Comparison of ENCODE assay signal across 8 cellular contexts in the genomic region with DNA sequence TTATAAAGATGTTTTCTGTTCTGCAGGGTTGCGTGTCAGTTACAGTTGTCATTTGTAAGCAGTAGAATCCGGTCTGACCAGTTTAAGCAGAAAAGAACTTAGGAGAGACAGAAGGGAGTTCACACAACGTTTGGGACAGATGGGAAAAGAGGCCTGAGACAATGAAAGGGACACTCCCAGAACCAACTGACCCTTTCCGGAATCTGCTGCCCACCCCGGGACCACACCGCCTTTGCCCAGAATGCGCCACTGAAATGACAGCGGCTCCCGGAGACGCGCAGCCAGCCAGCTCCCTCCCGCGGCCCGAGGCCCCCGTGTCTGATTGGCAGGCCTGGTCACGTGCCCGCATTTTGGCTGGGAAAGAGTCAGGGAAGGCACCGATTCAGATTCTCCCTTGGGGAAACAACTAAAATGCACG.
DNase-seq lines count a peak whose midpoint lies in the region; ATAC-seq, FAIRE-seq and TF ChIP-seq lines count a peak whose summit lies in the region.

No MANE protein-coding gene starts in this region.

- no peaks in the 10 kb centered on the region for H3K9me3 ChIP-seq in neutrophil

- CTCF ChIA-PET in RWPE1 (lab: Yijun Ruan, JAX) = interaction anchor here (0.5 kb wide), 1 partner anchor 58 kb away, joined by 5 read pairs; no protein-coding TSS in a partner anchor
- CTCF ChIA-PET in activated naive CD4-positive, alpha-beta T cell treated with anti-CD3 and anti-CD28 coated beads for 36 hours (lab: Charles Lee) = interaction anchor here (0.6 to 1.1 kb wide), 4 partner anchors 58 to 364 kb away, joined by 3 to 4 read pairs (median 4); no protein-coding TSS in a partner anchor

- no peaks in the 10 kb centered on the region for H3K27me3 ChIP-seq in neutrophil

- H3K4me1 ChIP-seq in neutrophil (ENCODE audit: control insufficient read depth in 1 of 2, insufficient read depth in 1 of 2, low read depth in 1 of 2, low read length in 1 of 2) = peaks cover 20% of the 10 kb centered on the region in 2 experiments

- H3K27ac ChIP-seq in RWPE1 = no peak overlapping the region
- no peak overlapping the region for H3K27ac ChIP-seq in neutrophil
- peak overlapping the region; percentile 43 for H3K27ac ChIP-seq in substantia nigra (ENCODE audit: low read depth, low read length, poor library complexity, severe bottlenecking)

- DNase-seq in HTR-8/SVneo (ENCODE audit: insufficient read length, low spot score) = peak; percentile 44
- DNase-seq in RWPE1 (ENCODE audit: low spot score) = peak; percentile 76
- DNase-seq in activated naive CD4-positive, alpha-beta T cell treated with anti-CD3 and anti-CD28 coated beads for 36 hours = peak; percentile 83
- peak; percentile 64 for DNase-seq in germinal center (ENCODE audit: low spot score)
- DNase-seq in substantia nigra (lab: John Stamatoyannopoulos, UW) = peak; percentile 11 to 89 (median 76)

- H3K9me3 Mint-ChIP-seq in activated naive CD4-positive, alpha-beta T cell treated with anti-CD3 and anti-CD28 coated beads for 36 hours = peaks cover 4% of the 10 kb centered on the region

- H3K36me3 ChIP-seq in neutrophil = no peaks in the 10 kb centered on the region

- no peaks in the 10 kb centered on the region for H3K36me3 Mint-ChIP-seq in activated naive CD4-positive, alpha-beta T cell treated with anti-CD3 and anti-CD28 coated beads for 36 hours (ENCODE audit: low read depth)

- peaks cover 9% of the 10 kb centered on the region for H3K4me1 Mint-ChIP-seq in activated naive CD4-positive, alpha-beta T cell treated with anti-CD3 and anti-CD28 coated beads for 36 hours (ENCODE audit: low read depth)

- POLR2A ChIA-PET in RWPE1 (lab: Yijun Ruan, JAX; ENCODE audit: low non-redundant PET) = no interaction called here

- no peak for TF ChIP-seq CTCF in RWPE1 (conservative IDR thresholded peaks at IDR 0.05; ENCODE audit: low read depth)
- no peak for TF ChIP-seq CTCF in neutrophil (IDR thresholded peaks at IDR 0.05)

- no peak for FAIRE-seq in HTR-8/SVneo (lab: Jason Lieb, UNC)

- ATAC-seq in GM18498 (IDR thresholded peaks at IDR 0.05; ENCODE audit: unreplicated experiment) = peak; percentile 56
- ATAC-seq in HG03571 (IDR thresholded peaks at IDR 0.05; ENCODE audit: unreplicated experiment) = no peak

- peak overlapping the region; percentile 79 for H3K4me3 Mint-ChIP-seq in activated naive CD4-positive, alpha-beta T cell treated with anti-CD3 and anti-CD28 coated beads for 36 hours

- intact Hi-C loops in activated naive CD4-positive, alpha-beta T cell treated with anti-CD3 and anti-CD28 coated beads for 36 hours (cut with micrococcal nuclease) = loop anchor here (1.0 kb wide), 1 partner anchor 248 kb away; no protein-coding TSS in a partner anchor

- no peak overlapping the region for H3K27ac Mint-ChIP-seq in activated naive CD4-positive, alpha-beta T cell treated with anti-CD3 and anti-CD28 coated beads for 36 hours

- H3K4me3 ChIP-seq in neutrophil (ENCODE audit: low read depth in 1 of 2, low read length in 1 of 2) = peak overlapping the region; percentile 47 to 52

- peaks cover 2% of the 10 kb centered on the region for H3K27me3 Mint-ChIP-seq in activated naive CD4-positive, alpha-beta T cell treated with anti-CD3 and anti-CD28 coated beads for 36 hours (ENCODE audit: low read depth)
